1 cellular context compared by ENCODE assay signal in genomic region chr11:67261942-67262681, GRCh38.
TF ChIP-seq lines count a peak whose summit lies in the region.

No MANE protein-coding gene starts in this region.

TF ChIP-seq in GM23338, 12 proteins besides CTCF, POLR2A, EP300 and RAD21 (continued from another document):
- TF ChIP-seq, protein P1, sequence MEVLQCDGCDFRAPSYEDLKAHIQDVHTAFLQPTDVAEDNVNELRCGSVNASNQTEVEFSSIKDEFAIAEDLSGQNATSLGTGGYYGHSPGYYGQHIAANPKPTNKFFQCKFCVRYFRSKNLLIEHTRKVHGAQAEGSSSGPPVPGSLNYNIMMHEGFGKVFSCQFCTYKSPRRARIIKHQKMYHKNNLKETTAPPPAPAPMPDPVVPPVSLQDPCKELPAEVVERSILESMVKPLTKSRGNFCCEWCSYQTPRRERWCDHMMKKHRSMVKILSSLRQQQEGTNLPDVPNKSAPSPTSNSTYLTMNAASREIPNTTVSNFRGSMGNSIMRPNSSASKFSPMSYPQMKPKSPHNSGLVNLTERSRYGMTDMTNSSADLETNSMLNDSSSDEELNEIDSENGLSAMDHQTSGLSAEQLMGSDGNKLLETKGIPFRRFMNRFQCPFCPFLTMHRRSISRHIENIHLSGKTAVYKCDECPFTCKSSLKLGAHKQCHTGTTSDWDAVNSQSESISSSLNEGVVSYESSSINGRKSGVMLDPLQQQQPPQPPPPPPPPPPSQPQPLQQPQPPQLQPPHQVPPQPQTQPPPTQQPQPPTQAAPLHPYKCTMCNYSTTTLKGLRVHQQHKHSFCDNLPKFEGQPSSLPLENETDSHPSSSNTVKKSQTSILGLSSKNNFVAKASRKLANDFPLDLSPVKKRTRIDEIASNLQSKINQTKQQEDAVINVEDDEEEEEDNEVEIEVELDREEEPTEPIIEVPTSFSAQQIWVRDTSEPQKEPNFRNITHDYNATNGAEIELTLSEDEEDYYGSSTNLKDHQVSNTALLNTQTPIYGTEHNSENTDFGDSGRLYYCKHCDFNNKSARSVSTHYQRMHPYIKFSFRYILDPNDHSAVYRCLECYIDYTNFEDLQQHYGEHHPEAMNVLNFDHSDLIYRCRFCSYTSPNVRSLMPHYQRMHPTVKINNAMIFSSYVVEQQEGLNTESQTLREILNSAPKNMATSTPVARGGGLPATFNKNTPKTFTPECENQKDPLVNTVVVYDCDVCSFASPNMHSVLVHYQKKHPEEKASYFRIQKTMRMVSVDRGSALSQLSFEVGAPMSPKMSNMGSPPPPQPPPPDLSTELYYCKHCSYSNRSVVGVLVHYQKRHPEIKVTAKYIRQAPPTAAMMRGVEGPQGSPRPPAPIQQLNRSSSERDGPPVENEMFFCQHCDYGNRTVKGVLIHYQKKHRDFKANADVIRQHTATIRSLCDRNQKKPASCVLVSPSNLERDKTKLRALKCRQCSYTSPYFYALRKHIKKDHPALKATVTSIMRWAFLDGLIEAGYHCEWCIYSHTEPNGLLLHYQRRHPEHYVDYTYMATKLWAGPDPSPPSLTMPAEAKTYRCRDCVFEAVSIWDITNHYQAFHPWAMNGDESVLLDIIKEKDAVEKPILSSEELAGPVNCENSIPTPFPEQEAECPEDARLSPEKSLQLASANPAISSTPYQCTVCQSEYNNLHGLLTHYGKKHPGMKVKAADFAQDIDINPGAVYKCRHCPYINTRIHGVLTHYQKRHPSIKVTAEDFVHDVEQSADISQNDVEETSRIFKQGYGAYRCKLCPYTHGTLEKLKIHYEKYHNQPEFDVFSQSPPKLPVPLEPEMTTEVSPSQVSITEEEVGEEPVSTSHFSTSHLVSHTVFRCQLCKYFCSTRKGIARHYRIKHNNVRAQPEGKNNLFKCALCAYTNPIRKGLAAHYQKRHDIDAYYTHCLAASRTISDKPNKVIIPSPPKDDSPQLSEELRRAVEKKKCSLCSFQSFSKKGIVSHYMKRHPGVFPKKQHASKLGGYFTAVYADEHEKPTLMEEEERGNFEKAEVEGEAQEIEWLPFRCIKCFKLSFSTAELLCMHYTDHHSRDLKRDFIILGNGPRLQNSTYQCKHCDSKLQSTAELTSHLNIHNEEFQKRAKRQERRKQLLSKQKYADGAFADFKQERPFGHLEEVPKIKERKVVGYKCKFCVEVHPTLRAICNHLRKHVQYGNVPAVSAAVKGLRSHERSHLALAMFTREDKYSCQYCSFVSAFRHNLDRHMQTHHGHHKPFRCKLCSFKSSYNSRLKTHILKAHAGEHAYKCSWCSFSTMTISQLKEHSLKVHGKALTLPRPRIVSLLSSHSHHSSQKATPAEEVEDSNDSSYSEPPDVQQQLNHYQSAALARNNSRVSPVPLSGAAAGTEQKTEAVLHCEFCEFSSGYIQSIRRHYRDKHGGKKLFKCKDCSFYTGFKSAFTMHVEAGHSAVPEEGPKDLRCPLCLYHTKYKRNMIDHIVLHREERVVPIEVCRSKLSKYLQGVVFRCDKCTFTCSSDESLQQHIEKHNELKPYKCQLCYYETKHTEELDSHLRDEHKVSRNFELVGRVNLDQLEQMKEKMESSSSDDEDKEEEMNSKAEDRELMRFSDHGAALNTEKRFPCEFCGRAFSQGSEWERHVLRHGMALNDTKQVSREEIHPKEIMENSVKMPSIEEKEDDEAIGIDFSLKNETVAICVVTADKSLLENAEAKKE (CRISPR knock-in tag; IDR thresholded peaks at IDR 0.05) = no peak
- TF ChIP-seq STAT1 (IDR thresholded peaks at IDR 0.05; ENCODE audit: unreplicated experiment) (no peak), REST (IDR thresholded peaks at IDR 0.05; ENCODE audit: unreplicated experiment) (no peak), NANOG (IDR thresholded peaks at IDR 0.05; ENCODE audit: borderline replicate concordance) (no peak), ZNF331 (CRISPR knock-in tag; IDR thresholded peaks at IDR 0.05; ENCODE audit: low read depth) (no peak), ZNF114 (CRISPR knock-in tag; IDR thresholded peaks at IDR 0.05) (no peak)
